In genomic region chr9:114209151-114209550, GRCh38 we compare ENCODE assay signal across 29 cellular contexts.
"Had no signal": no experiment of that assay in that cellular context is flagged by ENCODE, and none has a peak within 500 bp of the region (broad histone marks: within the 10 kb centered on the region; RNA-seq: fewer than 3 reads in every experiment).

No MANE protein-coding gene starts in this region.

- H3K27me3 Mint-ChIP-seq: progenitor cell of endocrine pancreas; stimulated activated naive CD8-positive, alpha-beta T cell treated with anti-CD3 and anti-CD28 coated beads, Interleukin-15, Interleukin-2, amounts not matched to agents 100 ng/mL and 50 ng/mL, for 24 hours had no signal

- DNase-seq: head of caudate nucleus; hippocampal formation; kidney glomerular epithelial cell; left cardiac atrium; midbrain; mucosa of descending colon; naive thymus-derived CD8-positive, alpha-beta T cell; occipital lobe; ovary; stimulated activated CD4-positive, alpha-beta T cell treated with anti-CD3 and anti-CD28 coated beads, Interleukin-4, amount 100 ng/mL, for 24 hours; stimulated activated naive CD4-positive, alpha-beta T cell; tibial artery; trophoblast cell; upper lobe of right lung had no signal

- H3K27ac Mint-ChIP-seq: memory B cell; naive thymus-derived CD8-positive, alpha-beta T cell; stimulated activated effector memory CD8-positive, alpha-beta T cell treated with anti-CD3 and anti-CD28 coated beads, Interleukin-12 subunit alpha, Interleukin-12 subunit beta, amount 100 ng/mL, for 72 hours; stimulated activated naive CD8-positive, alpha-beta T cell treated with anti-CD3 and anti-CD28 coated beads, Interleukin-15, Interleukin-2, amounts not matched to agents 100 ng/mL and 50 ng/mL, for 24 hours had no signal

- H3K9me3 Mint-ChIP-seq: memory B cell; naive thymus-derived CD8-positive, alpha-beta T cell; nephron; neural crest cell; stimulated activated effector memory CD8-positive, alpha-beta T cell treated with anti-CD3 and anti-CD28 coated beads, Interleukin-12 subunit alpha, Interleukin-12 subunit beta, amount 100 ng/mL, for 72 hours; stimulated activated naive CD8-positive, alpha-beta T cell treated with anti-CD3 and anti-CD28 coated beads, Interleukin-15, Interleukin-2, amounts not matched to agents 100 ng/mL and 50 ng/mL, for 24 hours had no signal

- H3K4me3 ChIP-seq: mucosa of descending colon, ovary, right atrium auricular region, skin epidermis, suprapubic skin, thoracic aorta, tibial artery, upper lobe of right lung had no signal

- FAIRE-seq: keratinocyte, urothelium cell line had no signal

- H3K36me3 ChIP-seq: neutrophil, ovary, right atrium auricular region, tibial artery had no signal

- H3K4me3 Mint-ChIP-seq: memory B cell; naive thymus-derived CD8-positive, alpha-beta T cell; nephron; neural crest cell; stimulated activated effector memory CD8-positive, alpha-beta T cell treated with anti-CD3 and anti-CD28 coated beads, Interleukin-12 subunit alpha, Interleukin-12 subunit beta, amount 100 ng/mL, for 72 hours; stimulated activated naive CD8-positive, alpha-beta T cell treated with anti-CD3 and anti-CD28 coated beads, Interleukin-15, Interleukin-2, amounts not matched to agents 100 ng/mL and 50 ng/mL, for 24 hours had no signal

- H3K36me3 Mint-ChIP-seq: memory B cell; naive thymus-derived CD8-positive, alpha-beta T cell; stimulated activated effector memory CD8-positive, alpha-beta T cell treated with anti-CD3 and anti-CD28 coated beads, Interleukin-12 subunit alpha, Interleukin-12 subunit beta, amount 100 ng/mL, for 72 hours had no signal

- H3K27me3 ChIP-seq: neutrophil, ovary, right atrium auricular region, suprapubic skin, tibial artery, upper lobe of right lung had no signal

- ATAC-seq: left cardiac atrium; left lobe of liver; mucosa of descending colon; naive thymus-derived CD8-positive, alpha-beta T cell; sciatic nerve; stimulated activated effector memory CD8-positive, alpha-beta T cell treated with anti-CD3 and anti-CD28 coated beads, Interleukin-12 subunit alpha, Interleukin-12 subunit beta, amount 100 ng/mL, for 72 hours; upper lobe of right lung had no signal

- H3K4me1 Mint-ChIP-seq: memory B cell; naive thymus-derived CD8-positive, alpha-beta T cell; stimulated activated effector memory CD8-positive, alpha-beta T cell treated with anti-CD3 and anti-CD28 coated beads, Interleukin-12 subunit alpha, Interleukin-12 subunit beta, amount 100 ng/mL, for 72 hours had no signal

- H3K9me3 ChIP-seq: mucosa of descending colon, neutrophil, ovary, right atrium auricular region, suprapubic skin, thoracic aorta, tibial artery, upper lobe of right lung had no signal

- H3K27ac ChIP-seq: neutrophil, ovary, skin epidermis, suprapubic skin, thoracic aorta, tibial artery, upper lobe of right lung had no signal
